ENCODE assay signal across 1 cellular context in genomic region chr6:43511824-43512415, GRCh38.
TF ChIP-seq lines count a peak whose summit lies in the region.

No MANE protein-coding gene starts in this region.

TF ChIP-seq in WTC11, 78 proteins besides CTCF, POLR2A, EP300 and RAD21:
- no peak for TF ChIP-seq USF1 (CRISPR knock-in tag; IDR thresholded peaks at IDR 0.05)
- no peak for TF ChIP-seq IRF2 (CRISPR knock-in tag; IDR thresholded peaks at IDR 0.05; ENCODE audit: borderline replicate concordance, low read depth)
- TF ChIP-seq ZMAT4 (CRISPR knock-in tag; IDR thresholded peaks at IDR 0.05) = no peak
- no peak for TF ChIP-seq ZNF219 (CRISPR knock-in tag; IDR thresholded peaks at IDR 0.05; ENCODE audit: borderline replicate concordance)
- TF ChIP-seq, protein P1, sequence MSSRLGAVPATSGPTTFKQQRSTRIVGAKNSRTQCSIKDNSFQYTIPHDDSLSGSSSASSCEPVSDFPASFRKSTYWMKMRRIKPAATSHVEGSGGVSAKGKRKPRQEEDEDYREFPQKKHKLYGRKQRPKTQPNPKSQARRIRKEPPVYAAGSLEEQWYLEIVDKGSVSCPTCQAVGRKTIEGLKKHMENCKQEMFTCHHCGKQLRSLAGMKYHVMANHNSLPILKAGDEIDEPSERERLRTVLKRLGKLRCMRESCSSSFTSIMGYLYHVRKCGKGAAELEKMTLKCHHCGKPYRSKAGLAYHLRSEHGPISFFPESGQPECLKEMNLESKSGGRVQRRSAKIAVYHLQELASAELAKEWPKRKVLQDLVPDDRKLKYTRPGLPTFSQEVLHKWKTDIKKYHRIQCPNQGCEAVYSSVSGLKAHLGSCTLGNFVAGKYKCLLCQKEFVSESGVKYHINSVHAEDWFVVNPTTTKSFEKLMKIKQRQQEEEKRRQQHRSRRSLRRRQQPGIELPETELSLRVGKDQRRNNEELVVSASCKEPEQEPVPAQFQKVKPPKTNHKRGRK (CRISPR knock-in tag; IDR thresholded peaks at IDR 0.05; ENCODE audit: borderline replicate concordance) = no peak
- TF ChIP-seq KAT7 (CRISPR knock-in tag; IDR thresholded peaks at IDR 0.05; ENCODE audit: borderline replicate concordance) = no peak
